16 cellular contexts compared by ENCODE assay signal in the genomic region with DNA sequence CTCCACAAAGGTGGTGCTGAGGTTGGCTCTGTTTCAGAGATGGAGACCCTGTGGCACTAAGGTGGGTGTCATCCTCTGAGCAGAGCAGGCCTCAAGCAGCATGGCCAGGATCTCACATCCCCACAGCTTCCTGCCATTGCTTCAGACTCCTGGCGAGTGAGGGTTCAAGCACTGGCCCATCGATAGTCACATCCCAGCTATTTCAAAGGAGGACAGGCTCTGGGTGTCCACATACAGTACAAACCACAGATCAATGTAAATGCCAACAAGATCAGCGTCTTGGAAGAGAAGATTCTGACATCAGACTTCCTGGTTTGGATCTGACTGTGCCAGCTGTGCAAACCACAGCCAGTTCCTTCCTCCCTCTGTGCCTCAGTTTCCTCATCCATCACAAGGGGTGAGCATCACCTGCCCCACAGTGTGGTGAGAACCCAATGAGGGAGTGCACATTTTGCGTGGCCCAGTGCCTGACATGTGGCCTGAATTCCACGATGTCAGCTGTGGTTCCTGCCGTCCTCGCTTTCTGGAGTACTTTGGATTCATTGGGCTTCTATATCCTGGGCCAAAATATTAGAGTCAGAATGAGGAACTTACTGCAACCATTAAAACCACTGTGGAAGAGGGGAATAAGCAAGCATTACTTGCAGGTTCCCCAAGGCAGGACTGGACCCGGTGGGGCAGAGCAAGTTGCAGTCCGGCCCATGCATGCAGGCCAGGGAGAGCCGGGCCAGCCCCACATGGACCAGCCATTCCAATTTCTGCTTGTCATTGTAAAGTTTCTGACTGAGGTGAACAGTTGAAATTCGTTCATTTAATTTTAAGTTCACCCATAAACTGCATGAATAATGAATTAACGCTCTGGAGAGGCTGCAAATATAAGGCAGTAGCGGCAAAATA.
"Had no signal": no experiment of that assay in that cellular context is flagged by ENCODE, and none has a peak within 500 bp of the region (broad histone marks: within the 10 kb centered on the region; RNA-seq: fewer than 3 reads in every experiment).

No MANE protein-coding gene starts in this region.

- H3K9me3 Mint-ChIP-seq: natural killer cell had no signal

- H3K36me3 ChIP-seq: WERI-Rb-1 had no signal

- H3K27ac Mint-ChIP-seq: activated naive CD4-positive, alpha-beta T cell treated with anti-CD3 and anti-CD28 coated beads, Interleukin-2, amount 50 U/mL, for 24 hours; natural killer cell; stimulated activated naive CD8-positive, alpha-beta T cell treated with anti-CD3 and anti-CD28 coated beads, Interleukin-15, amount 100 ng/mL, for 72 hours; T-helper 2 cell treated with Interferon-gamma antibody and Interleukin-4, amounts not matched to agents 5 μg/mL and 100 μg/mL, for 36 hours had no signal

- H3K36me3 Mint-ChIP-seq: activated naive CD4-positive, alpha-beta T cell treated with anti-CD3 and anti-CD28 coated beads, Interleukin-2, amount 50 U/mL, for 24 hours; immature natural killer cell; natural killer cell had no signal

- H3K9me3 ChIP-seq: testis had no signal

- H3K27ac ChIP-seq: testis, WERI-Rb-1 had no signal

- ATAC-seq: natural killer cell; stimulated activated naive CD8-positive, alpha-beta T cell treated with anti-CD3 and anti-CD28 coated beads, Interleukin-15, amount 100 ng/mL, for 72 hours had no signal

- H3K4me3 Mint-ChIP-seq: activated naive CD4-positive, alpha-beta T cell treated with anti-CD3 and anti-CD28 coated beads, Interleukin-2, amount 50 U/mL, for 24 hours; immature natural killer cell; natural killer cell; stimulated activated naive CD8-positive, alpha-beta T cell treated with anti-CD3 and anti-CD28 coated beads, Interleukin-15, amount 100 ng/mL, for 72 hours; T-helper 2 cell treated with Interferon-gamma antibody and Interleukin-4, amounts not matched to agents 5 μg/mL and 100 μg/mL, for 36 hours had no signal

- H3K27me3 ChIP-seq: testis had no signal

- H3K4me1 Mint-ChIP-seq: activated naive CD4-positive, alpha-beta T cell treated with anti-CD3 and anti-CD28 coated beads, Interleukin-2, amount 50 U/mL, for 24 hours; immature natural killer cell; natural killer cell; stimulated activated naive CD8-positive, alpha-beta T cell treated with anti-CD3 and anti-CD28 coated beads, Interleukin-15, amount 100 ng/mL, for 72 hours had no signal

- H3K4me3 ChIP-seq: lung, mucosa of descending colon, testis had no signal

- DNase-seq: activated CD4-positive, alpha-beta T cell treated with anti-CD3 and anti-CD28 coated beads for 48 hours; central memory CD4-positive, alpha-beta T cell; cortex of kidney; effector CD8-positive, alpha-beta T cell; hypothalamus; immature natural killer cell; mucosa of descending colon; natural killer cell; stimulated activated CD4-positive, alpha-beta T cell treated with anti-CD3 and anti-CD28 coated beads, Interleukin-4, amount 100 ng/mL, for 1 hour; stimulated activated CD8-positive, alpha-beta memory T cell treated with anti-CD3 and anti-CD28 coated beads, Interleukin-4, amount 100 ng/mL, for 48 hours; stimulated activated naive CD8-positive, alpha-beta T cell treated with anti-CD3 and anti-CD28 coated beads, Interleukin-15, amount 100 ng/mL, for 72 hours; testis; WERI-Rb-1 had no signal
